15 cellular contexts compared by ENCODE assay signal in genomic region chr9:107809859-107810492, GRCh38.
DNase-seq lines count a peak whose midpoint lies in the region; ATAC-seq, FAIRE-seq and TF ChIP-seq lines count a peak whose summit lies in the region.
"Had no signal": no experiment of that assay in that cellular context is flagged by ENCODE, and none has a peak within 500 bp of the region (broad histone marks: within the 10 kb centered on the region; RNA-seq: fewer than 3 reads in every experiment).

No MANE protein-coding gene starts in this region.

- 61% methylated on average over 5 of the region's 5 CpGs for WGBS in A549 (ENCODE audit: missing lambda C conversion rate)

- H3K4me3 ChIP-seq in A549 (no peak overlapping the region), bronchial epithelial cell (ENCODE audit: low read depth, low read length) (no peak overlapping the region), kidney epithelial cell (ENCODE audit: low read depth, low read length) (no peak overlapping the region)

- CTCF ChIA-PET in A549 (lab: Yijun Ruan, JAX) = no interaction called here

- H3K27me3 ChIP-seq in bronchial epithelial cell (ENCODE audit: control insufficient read depth, insufficient read depth, low read length) = no peaks in the 10 kb centered on the region
- H3K27me3 ChIP-seq in kidney epithelial cell (ENCODE audit: control insufficient read depth, insufficient read depth, low read length) = no peaks in the 10 kb centered on the region

- DNase-seq in A549 (ENCODE audit: low read depth in 1 of 2, low spot score in 1 of 2) = peak in 1 of 2 experiments; percentile 16
- peak; percentile 36 for DNase-seq in HT-29 (ENCODE audit: low spot score)
- peak; percentile 90 for DNase-seq in bronchial epithelial cell (ENCODE audit: low read depth)
- peak; percentile 49 for DNase-seq in kidney epithelial cell (ENCODE audit: low read depth)
- DNase-seq in stimulated activated naive CD8-positive, alpha-beta T cell treated with anti-CD3 and anti-CD28 coated beads, Interleukin-15, amount 100 ng/mL, for 72 hours = no peak
- DNase-seq in cortex of kidney (lab: John Stamatoyannopoulos, UW) = no peak
- DNase-seq in NCI-H82 treated with DMSO at 0.1 percent for 48 hours (lab: John Stamatoyannopoulos, UW; ENCODE audit: unreplicated experiment) = no peak
- DNase-seq: activated CD4-positive, alpha-beta T cell treated with anti-CD3 and anti-CD28 coated beads, Interleukin-2, amount 10 ng/mL, durations not matched to agents 24 days and 14 days; activated T-cell treated with anti-CD3 and anti-CD28 coated beads, Interleukin-2, amount 50 U/mL, for 4 hours; Kasumi-1; NCI-H2107; SIG-M5; T1000 had no signal

- H3K27ac Mint-ChIP-seq in stimulated activated naive CD8-positive, alpha-beta T cell treated with anti-CD3 and anti-CD28 coated beads, Interleukin-15, amount 100 ng/mL, for 72 hours = no peak overlapping the region
- H3K27ac Mint-ChIP-seq: activated CD4-positive, alpha-beta T cell treated with anti-CD3 and anti-CD28 coated beads, Interleukin-2, amount 10 ng/mL, durations not matched to agents 24 days and 14 days; stimulated activated naive CD8-positive, alpha-beta T cell treated with anti-CD3 and anti-CD28 coated beads, Interleukin-15, Interleukin-2, amounts not matched to agents 100 ng/mL and 50 ng/mL, for 24 hours had no signal

- peaks cover 14 to 17% of the 10 kb centered on the region in 2 donors for H3K9me3 Mint-ChIP-seq in stimulated activated naive CD8-positive, alpha-beta T cell treated with anti-CD3 and anti-CD28 coated beads, Interleukin-15, amount 100 ng/mL, for 72 hours
- H3K9me3 Mint-ChIP-seq: stimulated activated naive CD8-positive, alpha-beta T cell treated with anti-CD3 and anti-CD28 coated beads, Interleukin-15, Interleukin-2, amounts not matched to agents 100 ng/mL and 50 ng/mL, for 24 hours had no signal

- peaks cover 6% of the 10 kb centered on the region; the same call in 1 of the 3 replicates for H3K4me1 ChIP-seq in A549

- no peak overlapping the region for H3K4me2 ChIP-seq in A549

- no peaks in the 10 kb centered on the region for H3K27me3 Mint-ChIP-seq in stimulated activated naive CD8-positive, alpha-beta T cell treated with anti-CD3 and anti-CD28 coated beads, Interleukin-15, amount 100 ng/mL, for 72 hours
- H3K27me3 Mint-ChIP-seq: activated CD4-positive, alpha-beta T cell treated with anti-CD3 and anti-CD28 coated beads, Interleukin-2, amount 10 ng/mL, durations not matched to agents 24 days and 14 days; stimulated activated naive CD8-positive, alpha-beta T cell treated with anti-CD3 and anti-CD28 coated beads, Interleukin-15, Interleukin-2, amounts not matched to agents 100 ng/mL and 50 ng/mL, for 24 hours had no signal

- no peak overlapping the region for H3K4me3 Mint-ChIP-seq in stimulated activated naive CD8-positive, alpha-beta T cell treated with anti-CD3 and anti-CD28 coated beads, Interleukin-15, amount 100 ng/mL, for 72 hours
- H3K4me3 Mint-ChIP-seq: activated CD4-positive, alpha-beta T cell treated with anti-CD3 and anti-CD28 coated beads, Interleukin-2, amount 10 ng/mL, durations not matched to agents 24 days and 14 days; activated T-cell treated with anti-CD3 and anti-CD28 coated beads, Interleukin-2, amount 50 U/mL, for 4 hours; stimulated activated naive CD8-positive, alpha-beta T cell treated with anti-CD3 and anti-CD28 coated beads, Interleukin-15, Interleukin-2, amounts not matched to agents 100 ng/mL and 50 ng/mL, for 24 hours had no signal

- no peak for TF ChIP-seq EP300 in A549 (IDR thresholded peaks at IDR 0.05)

- H3K9me3 ChIP-seq in A549 = no peaks in the 10 kb centered on the region

- FAIRE-seq in A549 (lab: Jason Lieb, UNC) = no peak
- FAIRE-seq in bronchial epithelial cell (lab: Jason Lieb, UNC) = peak; percentile 36

- no peak for TF ChIP-seq RAD21 in A549 (conservative IDR thresholded peaks at IDR 0.05 in 1 of 2, IDR thresholded peaks at IDR 0.05 in 1 of 2)

- no peak overlapping the region for H3K27ac ChIP-seq in A549

- TF ChIP-seq POLR2A in A549 (IDR thresholded peaks at IDR 0.05; ENCODE audit: low read length) = no peak

- no peaks in the 10 kb centered on the region for H3K4me1 Mint-ChIP-seq in stimulated activated naive CD8-positive, alpha-beta T cell treated with anti-CD3 and anti-CD28 coated beads, Interleukin-15, amount 100 ng/mL, for 72 hours
- H3K4me1 Mint-ChIP-seq: activated CD4-positive, alpha-beta T cell treated with anti-CD3 and anti-CD28 coated beads, Interleukin-2, amount 10 ng/mL, durations not matched to agents 24 days and 14 days had no signal

- POLR2A ChIA-PET in A549 (lab: Yijun Ruan, JAX) = no interaction called here

- no peak; a peak in 1 of 6 replicates for ATAC-seq in A549
- no peak for ATAC-seq in stimulated activated naive CD8-positive, alpha-beta T cell treated with anti-CD3 and anti-CD28 coated beads, Interleukin-15, amount 100 ng/mL, for 72 hours
- no peak for ATAC-seq in GM19324 (IDR thresholded peaks at IDR 0.05; ENCODE audit: low FRiP score, unreplicated experiment)
- ATAC-seq: activated T-cell treated with anti-CD3 and anti-CD28 coated beads, Interleukin-2, amount 50 U/mL, for 4 hours had no signal

- TF ChIP-seq CTCF in A549 (IDR thresholded peaks at IDR 0.05) (no peak), bronchial epithelial cell (IDR thresholded peaks at IDR 0.05; ENCODE audit: insufficient read depth, low read length, severe bottlenecking) (no peak), kidney epithelial cell (IDR thresholded peaks at IDR 0.05; ENCODE audit: insufficient read depth, low read length, poor library complexity, severe bottlenecking) (no peak)

- no peaks in the 10 kb centered on the region for H3K36me3 ChIP-seq in bronchial epithelial cell (ENCODE audit: control insufficient read depth, insufficient read depth, low read length)
- no peaks in the 10 kb centered on the region for H3K36me3 ChIP-seq in kidney epithelial cell (ENCODE audit: control insufficient read depth, insufficient read depth, low read length)

TF ChIP-seq in A549, 52 proteins besides CTCF, POLR2A, EP300 and RAD21:
- TF ChIP-seq USF2 (IDR thresholded peaks at IDR 0.05) (0 out of 2 replicates have a peak, but pooled peaks have one; percentile 28), JUN (IDR thresholded peaks at IDR 0.05) (no peak)

Comparison
In these comparisons a context has a peak if more than half of its experiments do, and no peak if none do; other contexts are left out.
1. DNase-seq: peak in HT-29 (single experiment), bronchial epithelial cell (single experiment) and kidney epithelial cell (single experiment); none in stimulated activated naive CD8-positive, alpha-beta T cell treated with anti-CD3 and anti-CD28 coated beads, Interleukin-15, amount 100 ng/mL, for 72 hours (0 of 2), cortex of kidney (single experiment) and NCI-H82 treated with DMSO at 0.1 percent for 48 hours (single experiment).